8 cellular contexts compared by ENCODE assay signal in the genomic region with DNA sequence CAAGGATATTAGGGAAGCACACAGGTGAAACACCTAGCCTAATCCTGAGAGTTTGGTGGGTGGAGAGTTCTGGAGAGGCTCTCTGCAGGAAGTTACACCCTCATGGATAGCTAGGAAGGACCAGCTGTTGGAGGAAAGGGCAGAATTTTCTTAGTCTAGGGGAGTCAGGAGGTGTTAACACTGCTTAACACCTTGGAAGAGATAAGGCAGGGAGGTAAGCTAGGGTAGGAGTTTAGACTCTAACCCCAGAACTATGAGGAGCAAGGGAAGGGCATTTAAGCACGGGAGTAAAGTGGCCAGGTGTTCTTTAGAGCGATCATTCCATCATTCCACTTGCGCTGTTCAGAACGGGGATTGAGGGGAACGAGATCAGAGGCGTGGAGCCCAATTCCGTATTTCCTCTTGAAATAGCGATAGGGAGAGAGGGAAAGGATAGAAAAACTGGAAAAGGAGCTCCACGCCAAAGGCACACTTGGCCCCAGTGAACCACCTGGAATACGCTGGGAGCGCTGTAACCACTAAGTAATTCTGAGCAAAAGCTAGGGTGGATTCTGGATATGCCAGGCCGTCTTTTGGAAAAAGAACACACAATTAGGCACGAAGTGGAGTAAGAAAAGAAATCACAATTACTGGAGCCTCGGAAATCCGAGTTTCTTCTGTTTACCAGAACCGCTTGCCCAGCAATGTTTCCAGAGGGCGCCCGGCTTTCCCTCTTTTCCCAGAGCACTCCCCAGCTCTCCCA. TPM values are rescaled to one million over a fixed set of nuclear protein-coding genes. Genes with fewer than 3 reads are reported as not detected.
A peak's percentile ranks its signal among the peaks of the same experiment; 100 is the strongest.
DNase-seq lines count a peak whose midpoint lies in the region; ATAC-seq and TF ChIP-seq lines count a peak whose summit lies in the region.

No MANE protein-coding gene starts in this region.

- intact Hi-C loops in sigmoid colon (cut with DNase I) = loop anchor here (5.0 kb wide), 1 partner anchor 141 kb away; the partner anchor contains the start of gene ERO1B

- TF ChIP-seq POLR2A in sigmoid colon (IDR thresholded peaks at IDR 0.05) = no peak

- H3K9me3 ChIP-seq in sigmoid colon = no peaks in the 10 kb centered on the region

- no peaks in the 10 kb centered on the region for H3K36me3 ChIP-seq in sigmoid colon

- peak overlapping the region in 3 of 4 donors; percentile 56 to 68 (median 65) for H3K27ac ChIP-seq in sigmoid colon

- H3K4me3 ChIP-seq in GM12875 (ENCODE audit: low read depth, low read length) (peak overlapping the region; percentile 88), fibroblast of the aortic adventitia (ENCODE audit: low read depth, low read length) (peak overlapping the region; percentile 90), sigmoid colon (peak overlapping the region; percentile 60 to 91 (median 80))

- H3K4me1 ChIP-seq in sigmoid colon = peaks cover 0 to 27% (median 17%) of the 10 kb centered on the region in 4 donors

- no peak for DNase-seq in fibroblast of the aortic adventitia (ENCODE audit: low read depth)
- DNase-seq in sigmoid colon = no peak
- DNase-seq in activated gamma-delta T cell treated with Interleukin-2 at 50 U/mL for 16 hours = no peak

- no peak for TF ChIP-seq CTCF in GM12875 (IDR thresholded peaks at IDR 0.05; ENCODE audit: borderline replicate concordance, insufficient read depth, low read depth, low read length)
- no peak for TF ChIP-seq CTCF in fibroblast of the aortic adventitia (IDR thresholded peaks at IDR 0.05; ENCODE audit: insufficient read depth, low read length)
- no peak for TF ChIP-seq CTCF in sigmoid colon (IDR thresholded peaks at IDR 0.05)

- no peaks in the 10 kb centered on the region for H3K27me3 ChIP-seq in sigmoid colon

- WGBS in sigmoid colon, 2 donors = 5 to 22% methylated on average over 18 of the region's 18 CpGs

- ATAC-seq in SK-N-SH treated with all-trans-retinoic acid at 6 μM for 48 hours (peak; percentile 55), HG02970 (IDR thresholded peaks at IDR 0.05; ENCODE audit: low FRiP score, unreplicated experiment) (no peak), GM21825 (IDR thresholded peaks at IDR 0.05; ENCODE audit: unreplicated experiment) (no peak), HG03280 (IDR thresholded peaks at IDR 0.05; ENCODE audit: unreplicated experiment) (no peak)

- no peak for TF ChIP-seq EP300 in sigmoid colon (IDR thresholded peaks at IDR 0.05)

TF ChIP-seq in SK-N-SH treated with all-trans-retinoic acid at 6 μM for 48 hours, 23 proteins besides CTCF, POLR2A, EP300 and RAD21:
- TF ChIP-seq, protein P1, sequence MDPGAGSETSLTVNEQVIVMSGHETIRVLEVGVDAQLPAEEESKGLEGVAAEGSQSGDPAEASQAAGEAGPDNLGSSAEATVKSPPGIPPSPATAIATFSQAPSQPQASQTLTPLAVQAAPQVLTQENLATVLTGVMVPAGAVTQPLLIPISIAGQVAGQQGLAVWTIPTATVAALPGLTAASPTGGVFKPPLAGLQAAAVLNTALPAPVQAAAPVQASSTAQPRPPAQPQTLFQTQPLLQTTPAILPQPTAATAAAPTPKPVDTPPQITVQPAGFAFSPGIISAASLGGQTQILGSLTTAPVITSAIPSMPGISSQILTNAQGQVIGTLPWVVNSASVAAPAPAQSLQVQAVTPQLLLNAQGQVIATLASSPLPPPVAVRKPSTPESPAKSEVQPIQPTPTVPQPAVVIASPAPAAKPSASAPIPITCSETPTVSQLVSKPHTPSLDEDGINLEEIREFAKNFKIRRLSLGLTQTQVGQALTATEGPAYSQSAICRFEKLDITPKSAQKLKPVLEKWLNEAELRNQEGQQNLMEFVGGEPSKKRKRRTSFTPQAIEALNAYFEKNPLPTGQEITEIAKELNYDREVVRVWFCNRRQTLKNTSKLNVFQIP (CRISPR knock-in tag; IDR thresholded peaks at IDR 0.05; ENCODE audit: borderline replicate concordance, low read depth) = no peak
- TF ChIP-seq CSDC2 (CRISPR knock-in tag; IDR thresholded peaks at IDR 0.05) (no peak), TOX (CRISPR knock-in tag; IDR thresholded peaks at IDR 0.05; ENCODE audit: borderline replicate concordance) (no peak), SNAI2 (CRISPR knock-in tag; IDR thresholded peaks at IDR 0.05) (no peak), RARB (CRISPR knock-in tag; IDR thresholded peaks at IDR 0.05) (no peak), TCF4 (CRISPR knock-in tag; IDR thresholded peaks at IDR 0.05; ENCODE audit: borderline replicate concordance) (no peak), ZNF8 (CRISPR knock-in tag; IDR thresholded peaks at IDR 0.05) (no peak), OSR1 (CRISPR knock-in tag; IDR thresholded peaks at IDR 0.05) (no peak), TSHZ2 (CRISPR knock-in tag; IDR thresholded peaks at IDR 0.05) (no peak), PPARA (CRISPR knock-in tag; IDR thresholded peaks at IDR 0.05; ENCODE audit: borderline replicate concordance) (no peak), ISL1 (CRISPR knock-in tag; IDR thresholded peaks at IDR 0.05) (no peak), ESRRG (CRISPR knock-in tag; IDR thresholded peaks at IDR 0.05) (no peak), ZNF70 (CRISPR knock-in tag; IDR thresholded peaks at IDR 0.05) (no peak), GLIS3 (CRISPR knock-in tag; IDR thresholded peaks at IDR 0.05) (no peak), BACH2 (CRISPR knock-in tag; IDR thresholded peaks at IDR 0.05; ENCODE audit: borderline replicate concordance) (no peak), ZNF565 (CRISPR knock-in tag; conservative IDR thresholded peaks at IDR 0.05; ENCODE audit: low read depth) (no peak), ZC3H10 (CRISPR knock-in tag; IDR thresholded peaks at IDR 0.05) (no peak)
- TF ChIP-seq, protein P2, sequence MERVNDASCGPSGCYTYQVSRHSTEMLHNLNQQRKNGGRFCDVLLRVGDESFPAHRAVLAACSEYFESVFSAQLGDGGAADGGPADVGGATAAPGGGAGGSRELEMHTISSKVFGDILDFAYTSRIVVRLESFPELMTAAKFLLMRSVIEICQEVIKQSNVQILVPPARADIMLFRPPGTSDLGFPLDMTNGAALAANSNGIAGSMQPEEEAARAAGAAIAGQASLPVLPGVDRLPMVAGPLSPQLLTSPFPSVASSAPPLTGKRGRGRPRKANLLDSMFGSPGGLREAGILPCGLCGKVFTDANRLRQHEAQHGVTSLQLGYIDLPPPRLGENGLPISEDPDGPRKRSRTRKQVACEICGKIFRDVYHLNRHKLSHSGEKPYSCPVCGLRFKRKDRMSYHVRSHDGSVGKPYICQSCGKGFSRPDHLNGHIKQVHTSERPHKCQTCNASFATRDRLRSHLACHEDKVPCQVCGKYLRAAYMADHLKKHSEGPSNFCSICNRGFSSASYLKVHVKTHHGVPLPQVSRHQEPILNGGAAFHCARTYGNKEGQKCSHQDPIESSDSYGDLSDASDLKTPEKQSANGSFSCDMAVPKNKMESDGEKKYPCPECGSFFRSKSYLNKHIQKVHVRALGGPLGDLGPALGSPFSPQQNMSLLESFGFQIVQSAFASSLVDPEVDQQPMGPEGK (CRISPR knock-in tag; IDR thresholded peaks at IDR 0.05; ENCODE audit: borderline replicate concordance) = no peak

RNA-seq across cellular contexts. Expression of gene GPR137B, which starts 1.5 kb away (rescaled TPM):
- total RNA-seq in fibroblast of the aortic adventitia (ENCODE audit: low replicate concordance) (6.8 and 14.9 TPM in 2 replicates), sigmoid colon (10 to 100 TPM in 3 of 4 donors, 1 to 10 TPM in 1; 9.2 to 25.5 (median 19.0) TPM)
- 10 to 100 TPM in 1 of 3 donors, 1 to 10 TPM in 2; 6.0 to 10.8 (median 8.8) TPM for polyA plus RNA-seq in sigmoid colon
